ENCODE assay signal across 8 cellular contexts in the genomic region with DNA sequence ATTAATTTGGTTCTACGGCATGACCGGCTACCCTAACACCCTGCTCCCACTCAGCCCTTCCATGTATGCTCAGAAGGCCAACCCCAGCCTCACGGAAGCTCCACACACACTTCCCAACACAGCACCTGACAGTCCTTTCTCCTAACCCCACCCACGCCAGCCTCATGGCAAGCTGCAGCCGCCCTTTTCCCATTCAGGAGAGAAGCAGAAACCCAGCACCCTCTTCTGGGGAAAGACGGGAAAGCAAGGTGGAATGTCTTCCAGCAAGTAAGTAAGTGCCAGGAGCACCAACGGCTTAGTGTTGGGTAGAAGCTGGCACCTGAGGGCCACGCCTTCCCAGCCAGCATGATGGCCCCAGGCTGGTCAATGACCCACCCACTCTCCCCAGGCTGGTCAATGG. TPM values are rescaled to one million over a fixed set of nuclear protein-coding genes. Genes with fewer than 3 reads are reported as not detected.
DNase-seq lines count a peak whose midpoint lies in the region; ATAC-seq and TF ChIP-seq lines count a peak whose summit lies in the region.

No MANE protein-coding gene starts in this region.

- H3K9me3 ChIP-seq in upper lobe of left lung (no peaks in the 10 kb centered on the region), gastrocnemius medialis (no peaks in the 10 kb centered on the region)

- H3K4me3 ChIP-seq in upper lobe of left lung (no peak overlapping the region), gastrocnemius medialis (no peak overlapping the region)

- H3K36me3 ChIP-seq in upper lobe of left lung: peaks cover 0 to 11% (median 7%) of the 10 kb centered on the region in 4 donors
- H3K36me3 ChIP-seq in gastrocnemius medialis: no peaks in the 10 kb centered on the region

- no peaks in the 10 kb centered on the region for H3K27me3 ChIP-seq in upper lobe of left lung
- peaks cover 0 to 3% (median 0%) of the 10 kb centered on the region in 3 donors for H3K27me3 ChIP-seq in gastrocnemius medialis

- H3K4me1 ChIP-seq in upper lobe of left lung (peaks cover 5 to 16% (median 11%) of the 10 kb centered on the region in 4 donors), gastrocnemius medialis (no peaks in the 10 kb centered on the region)

- TF ChIP-seq POLR2A in upper lobe of left lung (IDR thresholded peaks at IDR 0.05): no peak
- TF ChIP-seq POLR2A in gastrocnemius medialis (IDR thresholded peaks at IDR 0.05): no peak

- in situ Hi-C loops in ACHN (cut with HindIII; ENCODE audit: low pct_ligation_motif_present, low pct_unique_long_range_greater_than_20kb, low sequenced_read_pairs): no loop called here
- in situ Hi-C loops in gastrocnemius medialis (cut with MboI; ENCODE audit: low sequenced_read_pairs in 4 of 4): no loop called here

- TF ChIP-seq CTCF in upper lobe of left lung (IDR thresholded peaks at IDR 0.05) (peak in 5 of 6 experiments; percentile 25 to 64 (median 43)), gastrocnemius medialis (IDR thresholded peaks at IDR 0.05 in 4 of 5, conservative IDR thresholded peaks at IDR 0.05 in 1 of 5) (peak in 1 of 5 experiments; percentile 31)

- DNase-seq in ACHN: peak; percentile 83
- DNase-seq in HuH-7 (ENCODE audit: low spot score): peak; percentile 77
- peak; percentile 67 for DNase-seq in SK-N-DZ (ENCODE audit: low spot score)
- peak in 41 of 42 donors; percentile 50 to 91 (median 73) for DNase-seq in head of caudate nucleus
- peak in 1 of 2 donors; percentile 71 for DNase-seq in upper lobe of left lung
- no peak for DNase-seq in NK-92 (lab: John Stamatoyannopoulos, UW; ENCODE audit: unreplicated experiment)
- DNase-seq in gastrocnemius medialis: no peak

- H3K27ac ChIP-seq in upper lobe of left lung (no peak overlapping the region), gastrocnemius medialis (no peak overlapping the region)

- WGBS in upper lobe of left lung, 2 donors: 73 to 74% methylated on average over 7 to 8 of the region's 8 CpGs

- TF ChIP-seq EP300 in upper lobe of left lung (IDR thresholded peaks at IDR 0.05): no peak

- ATAC-seq in upper lobe of left lung (ENCODE audit: low FRiP score in 2 of 2): peak in 1 of 2 donors; percentile 15
- no peak for ATAC-seq in gastrocnemius medialis
- ATAC-seq in HG03139 (IDR thresholded peaks at IDR 0.05; ENCODE audit: unreplicated experiment): no peak

- intact Hi-C loops in head of caudate nucleus (cut with DNase I) (no loop called here), gastrocnemius medialis (cut with DNase I; ENCODE audit: low total_unique reads) (no loop called here)

RNA-seq across cellular contexts. Expression of a gene that starts 32.1 kb away (rescaled TPM):
- polyA plus RNA-seq in SK-N-DZ (2014; cell fraction: cytosol; rRNA removed): 17.6 and 19.4 TPM in 2 replicates
- polyA plus RNA-seq in SK-N-DZ (2014; cell fraction: nucleus; rRNA removed): 13.4 and 20.1 TPM in 2 replicates
- total RNA-seq in upper lobe of left lung (100 to 1,000 TPM; 117 to 645 (median 206) TPM), gastrocnemius medialis (10 to 100 TPM in 3 of 4 donors, 1 to 10 TPM in 1; 9.7 to 15.4 (median 12.8) TPM)

Comparison
In these comparisons a context has a peak if more than half of its experiments do, and no peak if none do; other contexts are left out.
1. DNase-seq: peak in ACHN (single experiment), HuH-7 (single experiment), SK-N-DZ (single experiment) and head of caudate nucleus (41 of 42); none in NK-92 (single experiment) and gastrocnemius medialis (0 of 2).
2. RNA of a gene that starts 32.1 kb away (total RNA-seq): 117 to 645 TPM in upper lobe of left lung; 9.7 to 15.4 TPM in gastrocnemius medialis; every median in the first group is over 4 times any median in the second.